27 cellular contexts compared by ENCODE assay signal in genomic region chr17:71325117-71325516, GRCh38.
DNase-seq lines count a peak whose midpoint lies in the region; ATAC-seq, FAIRE-seq and TF ChIP-seq lines count a peak whose summit lies in the region.
"Had no signal": no experiment of that assay in that cellular context is flagged by ENCODE, and none has a peak within 500 bp of the region (broad histone marks: within the 10 kb centered on the region; RNA-seq: fewer than 3 reads in every experiment).

No MANE protein-coding gene starts in this region.

- H4K20me1 ChIP-seq in PC-3 (ENCODE audit: low read length) (no peaks in the 10 kb centered on the region), hepatocyte (ENCODE audit: insufficient read depth, poor library complexity, severe bottlenecking) (no peaks in the 10 kb centered on the region)
- H4K20me1 ChIP-seq: BLaER1 had no signal

- H3K27me3 ChIP-seq in PC-3 (ENCODE audit: low read length) (no peaks in the 10 kb centered on the region), hepatocyte (no peaks in the 10 kb centered on the region), small intestine (ENCODE audit: control insufficient read depth in 2 of 2, insufficient read depth in 2 of 2, low read length in 2 of 2) (no peaks in the 10 kb centered on the region), upper lobe of left lung (no peaks in the 10 kb centered on the region)
- H3K27me3 ChIP-seq: BE2C, BLaER1 had no signal

- H3K36me3 ChIP-seq in PC-3 (ENCODE audit: low read depth, low read length) (no peaks in the 10 kb centered on the region), hepatocyte (replicated peaks; ENCODE audit: insufficient read depth, low read depth) (no peaks in the 10 kb centered on the region), mucosa of descending colon (ENCODE audit: low read depth) (no peaks in the 10 kb centered on the region), small intestine (ENCODE audit: control insufficient read depth in 2 of 2, insufficient read depth in 2 of 2, low read length in 2 of 2) (no peaks in the 10 kb centered on the region), upper lobe of left lung (no peaks in the 10 kb centered on the region)
- H3K36me3 ChIP-seq: BE2C, BLaER1 had no signal

- H3K4me2 ChIP-seq in PC-3 (ENCODE audit: low read length) (no peak overlapping the region), hepatocyte (no peak overlapping the region)
- H3K4me2 ChIP-seq: BLaER1 had no signal

- no peak overlapping the region for H3K4me3 ChIP-seq in PC-3 (ENCODE audit: low read length)
- H3K4me3 ChIP-seq in hepatocyte = no peak overlapping the region
- H3K4me3 ChIP-seq in mucosa of descending colon = no peak overlapping the region
- H3K4me3 ChIP-seq in small intestine (ENCODE audit: low read depth in 1 of 2, low read length in 2 of 2) = no peak overlapping the region
- H3K4me3 ChIP-seq in upper lobe of left lung = no peak overlapping the region
- H3K4me3 ChIP-seq: BLaER1, GM12878 had no signal

- H3K9me2 ChIP-seq in PC-3 (replicated peaks; ENCODE audit: low read length) (no peaks in the 10 kb centered on the region), hepatocyte (replicated peaks; ENCODE audit: insufficient read depth) (no peaks in the 10 kb centered on the region)

- H3K9me3 ChIP-seq in PC-3 (ENCODE audit: low read length) (no peaks in the 10 kb centered on the region), hepatocyte (ENCODE audit: low read depth) (no peaks in the 10 kb centered on the region), mucosa of descending colon (no peaks in the 10 kb centered on the region), small intestine (ENCODE audit: control insufficient read depth, low read depth) (no peaks in the 10 kb centered on the region), upper lobe of left lung (no peaks in the 10 kb centered on the region)
- H3K9me3 ChIP-seq: BE2C, BLaER1 had no signal

- intact Hi-C loops in PC-3 (cut with micrococcal nuclease) = loop anchor here (5.0 kb wide), 2 partner anchors 97 to 213 kb away; no protein-coding TSS in a partner anchor
- intact Hi-C loops in mucosa of descending colon (cut with DNase I, micrococcal nuclease) = no loop called here

- TF ChIP-seq CTCF in PC-3 (conservative IDR thresholded peaks at IDR 0.05; ENCODE audit: low read depth, low read length) (no peak), hepatocyte (IDR thresholded peaks at IDR 0.05; ENCODE audit: poor library complexity) (no peak), mucosa of descending colon (IDR thresholded peaks at IDR 0.05) (no peak), upper lobe of left lung (IDR thresholded peaks at IDR 0.05) (no peak)

- no peaks in the 10 kb centered on the region for H3F3A ChIP-seq in PC-3 (ENCODE audit: low read length, unreplicated experiment)

- TF ChIP-seq EP300 in upper lobe of left lung (IDR thresholded peaks at IDR 0.05) = no peak

- H3K27ac ChIP-seq in PC-3 (ENCODE audit: low read length) (peak overlapping the region; percentile 22; the same call in 1 of the 2 replicates), hepatocyte (no peak overlapping the region), small intestine (ENCODE audit: low read depth in 1 of 2, low read length in 1 of 2) (no peak overlapping the region), upper lobe of left lung (no peak overlapping the region)
- H3K27ac ChIP-seq: BLaER1 had no signal

- TF ChIP-seq POLR2A in upper lobe of left lung (IDR thresholded peaks at IDR 0.05) = no peak

- CTCF ChIA-PET in PC-3 (lab: Charles Lee) = no interaction called here

- no peak for FAIRE-seq in small intestine (lab: Jason Lieb, UNC)
- FAIRE-seq: A204.1, GM12878, GM12892, GM18507 had no signal

- POLR2A ChIA-PET in PC-3 (lab: Charles Lee; ENCODE audit: unreplicated experiment) = no interaction called here

- WGBS in hepatocyte (ENCODE audit: low lambda C conversion rate, missing lambda C conversion rate) = 77% methylated on average over 1 of the region's 1 CpG
- 40 to 67% (median 42%) methylated on average over 1 of the region's 1 CpG for WGBS in small intestine, 3 donors
- WGBS in upper lobe of left lung, 2 donors = 76 to 85% methylated on average over 1 of the region's 1 CpG

- H3K79me2 ChIP-seq in PC-3 (ENCODE audit: low read length) (no peaks in the 10 kb centered on the region), hepatocyte (no peaks in the 10 kb centered on the region)

- BruUV-seq in PC-3 (replicated peaks; lab: Mats Ljungman, UMichigan) = no TSS peak

- H2AFZ ChIP-seq in PC-3 (ENCODE audit: low read length) (no peak overlapping the region), hepatocyte (no peak overlapping the region)

- peak; percentile 23 for DNase-seq in PC-3
- DNase-seq in hepatocyte (ENCODE audit: low spot score) = peak; percentile 9
- DNase-seq in mucosa of descending colon = no peak
- DNase-seq in small intestine = peak; percentile 19
- DNase-seq in activated CD8-positive, alpha-beta memory T cell treated with anti-CD3 and anti-CD28 coated beads, Interleukin-2, amount 50 U/mL, for 4 hours = no peak
- DNase-seq in globus pallidus (ENCODE audit: low spot score) = no peak
- DNase-seq in upper lobe of left lung = no peak
- DNase-seq: 8988T; ACHN; BE2C; C1 segment of cervical spinal cord; CD4-positive, alpha-beta memory T cell; CD4-positive, CD25-positive, alpha-beta regulatory T cell; CD8-positive, alpha-beta memory T cell; COR-L47; DMS 273 treated with DMSO at 0.1 percent for 48 hours; DMS153; DMS53; DMS79; DND-41; EL; GDM1 had no signal

- no peak overlapping the region for H3K9ac ChIP-seq in PC-3 (ENCODE audit: low read length)
- H3K9ac ChIP-seq: BLaER1 had no signal

- peaks cover 25% of the 10 kb centered on the region for H3K4me1 ChIP-seq in PC-3 (ENCODE audit: insufficient read depth, low read length)
- no peaks in the 10 kb centered on the region for H3K4me1 ChIP-seq in hepatocyte (ENCODE audit: insufficient read depth)
- H3K4me1 ChIP-seq in mucosa of descending colon (ENCODE audit: low read depth) = no peaks in the 10 kb centered on the region
- peaks cover 0 to 1% of the 10 kb centered on the region in 2 donors for H3K4me1 ChIP-seq in small intestine (ENCODE audit: control insufficient read depth in 2 of 2, insufficient read depth in 1 of 2, low read depth in 1 of 2, low read length in 1 of 2)
- peaks cover 0 to 5% (median 0%) of the 10 kb centered on the region in 4 donors for H3K4me1 ChIP-seq in upper lobe of left lung
- H3K4me1 ChIP-seq: BE2C, BLaER1 had no signal

- ATAC-seq in PC-3 (peak; percentile 26), mucosa of descending colon (peak; percentile 66), upper lobe of left lung (ENCODE audit: low FRiP score in 2 of 2) (no peak)
- ATAC-seq: GM12878 had no signal

Comparison
In these comparisons a context has a peak if more than half of its experiments do, and no peak if none do; other contexts are left out.
1. ATAC-seq: peak in PC-3 (single experiment) and mucosa of descending colon (single experiment); none in upper lobe of left lung (0 of 2).
2. DNase-seq: peak in PC-3 (single experiment), hepatocyte (single experiment) and small intestine (single experiment); none in mucosa of descending colon (0 of 3), activated CD8-positive, alpha-beta memory T cell treated with anti-CD3 and anti-CD28 coated beads, Interleukin-2, amount 50 U/mL, for 4 hours (single experiment), globus pallidus (single experiment) and upper lobe of left lung (0 of 2).